In the genomic region with DNA sequence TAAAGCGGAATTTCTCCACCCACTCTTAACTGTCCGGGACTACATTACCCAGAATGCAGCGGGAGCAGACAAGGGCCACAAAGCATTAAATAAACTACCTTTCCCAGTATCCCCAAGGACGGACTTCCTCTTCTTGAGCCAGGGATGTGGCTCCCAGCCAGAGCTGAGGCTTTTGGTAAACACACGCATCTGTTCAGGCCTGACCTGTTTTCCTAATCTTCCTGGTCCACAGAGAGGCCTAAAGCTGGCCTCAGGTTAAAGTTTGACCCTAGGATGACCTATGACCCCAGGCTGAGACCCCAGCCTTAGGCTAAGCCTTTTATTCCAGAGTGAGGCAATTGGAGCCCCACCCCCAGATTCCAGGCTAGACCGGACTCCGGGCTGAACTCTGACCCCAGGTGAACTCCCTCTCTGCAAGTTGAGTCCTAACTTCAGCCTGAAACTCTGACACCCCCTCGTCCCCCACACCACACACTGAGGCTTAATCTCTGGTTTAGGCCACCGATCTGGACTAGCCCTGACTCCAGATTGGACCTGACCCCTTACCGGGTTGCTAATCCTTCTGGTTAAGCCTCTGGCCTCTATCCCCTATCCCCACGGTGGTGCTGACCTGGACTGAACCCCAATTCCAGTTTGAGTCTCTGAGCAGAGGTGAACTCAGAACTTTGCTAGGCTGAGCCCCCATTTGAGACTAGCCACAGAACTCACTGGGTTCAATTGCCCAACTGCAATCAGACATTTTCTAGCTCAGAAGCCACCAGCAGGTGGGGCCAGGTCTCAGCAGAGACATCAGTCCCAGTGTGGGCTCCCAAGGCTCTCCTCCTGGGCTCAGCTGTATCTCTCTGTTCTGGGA, we compare ENCODE assay signal across 8 cellular contexts. TPM values are rescaled to one million over a fixed set of nuclear protein-coding genes. Genes with fewer than 3 reads are reported as not detected.
DNase-seq lines count a peak whose midpoint lies in the region; ATAC-seq and TF ChIP-seq lines count a peak whose summit lies in the region.

No MANE protein-coding gene starts in this region.

- peak overlapping the region; percentile 84 for H3K4me2 ChIP-seq in osteoblast (ENCODE audit: insufficient read depth, low read length)

- H3K27ac ChIP-seq in SJSA1 (no peak overlapping the region), osteoblast (ENCODE audit: low read depth, low read length) (peak overlapping the region; percentile 48), transverse colon (peak overlapping the region; percentile 91 to 99 (median 97))

- no peak for ATAC-seq in HG03045 (IDR thresholded peaks at IDR 0.05; ENCODE audit: unreplicated experiment)

- H3K4me3 ChIP-seq in SJSA1, result no peak overlapping the region
- H3K4me3 ChIP-seq in osteoblast (ENCODE audit: insufficient read depth, low read length), result peak overlapping the region; percentile 18
- H3K4me3 ChIP-seq in transverse colon, result peak overlapping the region in 1 of 4 donors; percentile 53

- H4K20me1 ChIP-seq in osteoblast (ENCODE audit: insufficient read depth, low read length), result peaks cover 7% of the 10 kb centered on the region

- H3K9me3 ChIP-seq in SJSA1 (replicated peaks) (no peaks in the 10 kb centered on the region), osteoblast (ENCODE audit: low read depth, low read length) (no peaks in the 10 kb centered on the region), transverse colon (no peaks in the 10 kb centered on the region)

- no peak for TF ChIP-seq POLR2A in transverse colon (IDR thresholded peaks at IDR 0.05)

- H3K4me1 Mint-ChIP-seq in IgD-negative memory B cell, result peaks cover 29 to 35% (median 34%) of the 10 kb centered on the region in 3 donors

- intact Hi-C loops in transverse colon (cut with DNase I; ENCODE audit: low total_unique reads), result loop anchor here (5.0 kb wide), 1 partner anchor 629 kb away; no protein-coding TSS in a partner anchor

- 0 to 8% methylated on average over 1 to 11 of the region's 11 CpGs for WGBS in transverse colon (ENCODE audit: low coverage in 1 of 2), 2 donors

- H3K4me3 Mint-ChIP-seq in IgD-negative memory B cell, result peak overlapping the region; percentile 89 to 99 (median 96)

- H3K27me3 ChIP-seq in SJSA1 (replicated peaks), result no peaks in the 10 kb centered on the region
- no peaks in the 10 kb centered on the region for H3K27me3 ChIP-seq in osteoblast (ENCODE audit: insufficient read depth, low read length)
- H3K27me3 ChIP-seq in transverse colon, result no peaks in the 10 kb centered on the region

- TF ChIP-seq EP300 in transverse colon (IDR thresholded peaks at IDR 0.05; ENCODE audit: low read depth), result no peak

- H3K36me3 Mint-ChIP-seq in IgD-negative memory B cell, result no peaks in the 10 kb centered on the region

- peak; percentile 77 for TF ChIP-seq CTCF in GM10266 (IDR thresholded peaks at IDR 0.05; ENCODE audit: control insufficient read depth, insufficient read depth, low read depth, missing control alignments)
- peak; percentile 71 for TF ChIP-seq CTCF in osteoblast (IDR thresholded peaks at IDR 0.05; ENCODE audit: extremely low read depth, low read depth, low read length)
- peak; percentile 59 to 90 (median 60) for TF ChIP-seq CTCF in transverse colon (IDR thresholded peaks at IDR 0.05)

- no peaks in the 10 kb centered on the region for H3K9me3 Mint-ChIP-seq in IgD-negative memory B cell

- H3K27ac Mint-ChIP-seq in IgD-negative memory B cell, result peak overlapping the region; percentile 76 to 98 (median 95)

- H3K4me1 ChIP-seq in SJSA1 (replicated peaks), result peaks cover 30% of the 10 kb centered on the region
- peaks cover 33% of the 10 kb centered on the region for H3K4me1 ChIP-seq in osteoblast (ENCODE audit: insufficient read depth, low read length)
- peaks cover 28 to 48% (median 42%) of the 10 kb centered on the region in 4 donors for H3K4me1 ChIP-seq in transverse colon

- peaks cover 34% of the 10 kb centered on the region for H3K79me2 ChIP-seq in osteoblast (ENCODE audit: insufficient read depth, low read length)

- peak; percentile 84 for DNase-seq in GM10266 (ENCODE audit: extremely low spot score)
- peak; percentile 72 to 75 for DNase-seq in SJSA1 (ENCODE audit: low read depth in 1 of 2, low spot score in 2 of 2)
- DNase-seq in activated naive CD4-positive, alpha-beta T cell treated with Interleukin-2 at 50 U/mL for 16 hours, result peak; percentile 81
- peak; percentile 75 for DNase-seq in germinal center (ENCODE audit: low spot score)
- peak; percentile 97 for DNase-seq in osteoblast (ENCODE audit: insufficient read length, low spot score, missing footprints)
- peak; percentile 97 for DNase-seq in transverse colon

- H3K36me3 ChIP-seq in SJSA1 (peaks cover 9% of the 10 kb centered on the region), osteoblast (ENCODE audit: insufficient read depth, low read length) (no peaks in the 10 kb centered on the region), transverse colon (no peaks in the 10 kb centered on the region)

- peak overlapping the region; percentile 92 for H2AFZ ChIP-seq in osteoblast (ENCODE audit: low read length)

- no peaks in the 10 kb centered on the region for H3K27me3 Mint-ChIP-seq in IgD-negative memory B cell

- in situ Hi-C loops in transverse colon (cut with MboI; ENCODE audit: low pct_ligation_motif_present in 1 of 4, low pct_unique_long_range_greater_than_20kb in 1 of 4, low sequenced_read_pairs in 3 of 4), result loop anchor here in 3 of 4 donors (5.0 to 25.0 kb wide), 3 partner anchors 124 to 213 kb away; no protein-coding TSS in a partner anchor

RNA-seq across cellular contexts. Expression of gene GPR108, which starts 0.7 kb away (rescaled TPM):
- polyA plus RNA-seq in IgD-negative memory B cell, result 81.3 TPM
- 30.1 and 38.2 TPM in 2 replicates for total RNA-seq in SJSA1 (2014; rRNA removed; shearing (Covaris generic))
- 42.3 and 52.2 TPM in 2 replicates for total RNA-seq in osteoblast
- total RNA-seq in transverse colon, result 100 to 1,000 TPM in 2 of 4 donors, 10 to 100 TPM in 2; 38.0 to 118 (median 90.6) TPM

RNA-seq across cellular contexts. Expression of gene TRIP10, which starts 1.4 kb away (rescaled TPM):
- 4.0 TPM for polyA plus RNA-seq in IgD-negative memory B cell
- 25.1 and 50.0 TPM in 2 replicates for total RNA-seq in SJSA1 (2014; rRNA removed; shearing (Covaris generic))
- total RNA-seq in osteoblast (32.4 and 36.2 TPM in 2 replicates), transverse colon (100 to 1,000 TPM in 1 of 4 donors, 10 to 100 TPM in 3; 55.5 to 227 (median 78.8) TPM)

RNA-seq across cellular contexts. Expression of gene C3, which starts 17.6 kb away (rescaled TPM):
- not detected for polyA plus RNA-seq in IgD-negative memory B cell
- total RNA-seq in SJSA1 (2014; rRNA removed; shearing (Covaris generic)), result not detected in 2 replicates
- 5.0 and 14.1 TPM in 2 replicates for total RNA-seq in osteoblast
- total RNA-seq in transverse colon, result 100 to 1,000 TPM in 3 of 4 donors, 10 to 100 TPM in 1; 50.1 to 351 (median 194) TPM

RNA-seq across cellular contexts. Expression of gene SH2D3A, which starts 29.1 kb away (rescaled TPM):
- polyA plus RNA-seq in IgD-negative memory B cell, result 32.7 TPM
- total RNA-seq in SJSA1 (2014; rRNA removed; shearing (Covaris generic)), result not detected in 2 replicates
- total RNA-seq in osteoblast (not detected in 2 replicates), transverse colon (100 to 1,000 TPM in 1 of 4 donors, 10 to 100 TPM in 3; 41.4 to 127 (median 55.5) TPM)

RNA-seq across cellular contexts. Expression of gene VAV1, which starts 34.4 kb away (rescaled TPM):
- polyA plus RNA-seq in IgD-negative memory B cell, result 47.5 TPM
- total RNA-seq in SJSA1 (2014; rRNA removed; shearing (Covaris generic)), result not detected in 2 replicates
- 0.36 TPM in 1 of 2 replicates, not detected in the other for total RNA-seq in osteoblast
- 10 to 100 TPM in 1 of 4 donors, 1 to 10 TPM in 2, under 1 TPM in 1; 0.60 to 10.8 (median 6.0) TPM for total RNA-seq in transverse colon
